19 cellular contexts compared by ENCODE assay signal in genomic region chr16:84574191-84574590, GRCh38. TPM values are rescaled to one million over a fixed set of nuclear protein-coding genes. Genes with fewer than 3 reads are reported as not detected.
DNase-seq lines count a peak whose midpoint lies in the region; ATAC-seq, FAIRE-seq and TF ChIP-seq lines count a peak whose summit lies in the region.
"Had no signal": no experiment of that assay in that cellular context is flagged by ENCODE, and none has a peak within 500 bp of the region (broad histone marks: within the 10 kb centered on the region; RNA-seq: fewer than 3 reads in every experiment).

No MANE protein-coding gene starts in this region.

- H3K4me3 ChIP-seq in OCI-LY3 (ENCODE audit: low read length): peak overlapping the region; percentile 22; the same call in 1 of the 2 replicates
- no peak overlapping the region for H3K4me3 ChIP-seq in effector memory CD4-positive, alpha-beta T cell (ENCODE audit: insufficient read depth, low read depth, low read length, poor library complexity, severe bottlenecking)
- H3K4me3 ChIP-seq: GM23248 had no signal

- CTCF ChIA-PET in activated CD8-positive, alpha-beta T cell treated with anti-CD3 and anti-CD28 coated beads for 36 hours (lab: Charles Lee): no interaction called here
- CTCF ChIA-PET in activated CD8-positive, alpha-beta T cell treated with anti-CD3 and anti-CD28 coated beads, Interleukin-2, amount 10 ng/mL, durations not matched to agents 7 days and 5 days (lab: Charles Lee): no interaction called here
- CTCF ChIA-PET in Calu3 (lab: Charles Lee): interaction anchor here (0.7 kb wide), 1 partner anchor 47 kb away, joined by 3 read pairs; no protein-coding TSS in a partner anchor

- ATAC-seq in activated CD8-positive, alpha-beta T cell treated with anti-CD3 and anti-CD28 coated beads for 36 hours: no peak
- no peak for ATAC-seq in activated CD8-positive, alpha-beta T cell treated with anti-CD3 and anti-CD28 coated beads, Interleukin-2, amount 10 ng/mL, durations not matched to agents 7 days and 5 days
- ATAC-seq: left cardiac atrium, Right ventricle myocardium inferior had no signal

- no peak for DNase-seq in activated CD8-positive, alpha-beta T cell treated with anti-CD3 and anti-CD28 coated beads for 36 hours
- no peak for DNase-seq in activated CD8-positive, alpha-beta T cell treated with anti-CD3 and anti-CD28 coated beads, Interleukin-2, amount 10 ng/mL, durations not matched to agents 7 days and 5 days
- DNase-seq in globus pallidus (ENCODE audit: low spot score): peak; percentile 71
- peak; percentile 47 for DNase-seq in putamen (ENCODE audit: low spot score)
- DNase-seq in Calu3: no peak
- DNase-seq in effector memory CD4-positive, alpha-beta T cell: no peak
- no peak for DNase-seq in GM12892 (ENCODE audit: insufficient read length)
- DNase-seq: activated T-cell treated with anti-CD3 and anti-CD28 coated beads for 4 hours; cerebellar nuclear complex; GM23248; left cardiac atrium; NCI-H1105 treated with DMSO at 0.1 percent for 48 hours; NCI-H226; stimulated activated CD4-positive, alpha-beta T cell treated with anti-CD3 and anti-CD28 coated beads, Interleukin-12 subunit alpha, Interleukin-12 subunit beta, amount 100 ng/mL, for 4 hours; stimulated activated naive CD4-positive, alpha-beta T cell; T-helper 2 cell had no signal

- no peaks in the 10 kb centered on the region for H3K27me3 ChIP-seq in OCI-LY3 (ENCODE audit: low read depth, low read length)
- H3K27me3 ChIP-seq in effector memory CD4-positive, alpha-beta T cell (replicated peaks; ENCODE audit: control insufficient read depth, insufficient read depth, low read length, poor library complexity, severe bottlenecking): no peaks in the 10 kb centered on the region

- H3K4me1 Mint-ChIP-seq in activated CD8-positive, alpha-beta T cell treated with anti-CD3 and anti-CD28 coated beads for 36 hours (ENCODE audit: low read depth): peaks cover 60% of the 10 kb centered on the region
- H3K4me1 Mint-ChIP-seq in activated CD8-positive, alpha-beta T cell treated with anti-CD3 and anti-CD28 coated beads, Interleukin-2, amount 10 ng/mL, durations not matched to agents 7 days and 5 days (ENCODE audit: low read depth): peaks cover 80% of the 10 kb centered on the region
- H3K4me1 Mint-ChIP-seq in Calu3 (ENCODE audit: low read depth, unreplicated experiment): peaks cover 64% of the 10 kb centered on the region

- no peak overlapping the region for H3K9ac ChIP-seq in OCI-LY3 (ENCODE audit: low read length)
- H3K9ac ChIP-seq: GM23248, parathyroid adenoma had no signal

- BruUV-seq in Calu3 (replicated peaks; lab: Mats Ljungman, UMichigan): no TSS peak

- peaks cover 86% of the 10 kb centered on the region for H3K79me2 ChIP-seq in OCI-LY3 (ENCODE audit: low read length)
- H3K79me2 ChIP-seq: parathyroid adenoma had no signal

- TF ChIP-seq POLR2A in GM12892 (IDR thresholded peaks at IDR 0.05; ENCODE audit: low read depth, low read length): no peak

- H4K20me1 ChIP-seq in OCI-LY3 (ENCODE audit: insufficient read depth, low read length): peaks cover 58% of the 10 kb centered on the region

- peaks cover 12% of the 10 kb centered on the region for H3K9me3 Mint-ChIP-seq in activated CD8-positive, alpha-beta T cell treated with anti-CD3 and anti-CD28 coated beads for 36 hours
- peaks cover 3% of the 10 kb centered on the region for H3K9me3 Mint-ChIP-seq in activated CD8-positive, alpha-beta T cell treated with anti-CD3 and anti-CD28 coated beads, Interleukin-2, amount 10 ng/mL, durations not matched to agents 7 days and 5 days (ENCODE audit: insufficient read depth)
- peaks cover 3% of the 10 kb centered on the region for H3K9me3 Mint-ChIP-seq in Calu3 (ENCODE audit: low read depth, unreplicated experiment)

- H3K27me3 Mint-ChIP-seq in activated CD8-positive, alpha-beta T cell treated with anti-CD3 and anti-CD28 coated beads for 36 hours: no peaks in the 10 kb centered on the region
- no peaks in the 10 kb centered on the region for H3K27me3 Mint-ChIP-seq in activated CD8-positive, alpha-beta T cell treated with anti-CD3 and anti-CD28 coated beads, Interleukin-2, amount 10 ng/mL, durations not matched to agents 7 days and 5 days (ENCODE audit: low read depth)
- no peaks in the 10 kb centered on the region for H3K27me3 Mint-ChIP-seq in Calu3 (ENCODE audit: unreplicated experiment)

- POLR2A ChIA-PET in activated CD8-positive, alpha-beta T cell treated with anti-CD3 and anti-CD28 coated beads for 36 hours (lab: Charles Lee): interaction anchor here (0.9 to 1.9 kb wide), 2 partner anchors 13 to 15 kb away, joined by 3 to 4 read pairs; no protein-coding TSS in a partner anchor
- POLR2A ChIA-PET in activated CD8-positive, alpha-beta T cell treated with anti-CD3 and anti-CD28 coated beads, Interleukin-2, amount 10 ng/mL, durations not matched to agents 7 days and 5 days (lab: Charles Lee): no interaction called here

- peaks cover 78% of the 10 kb centered on the region for H3K36me3 Mint-ChIP-seq in activated CD8-positive, alpha-beta T cell treated with anti-CD3 and anti-CD28 coated beads for 36 hours (ENCODE audit: low read depth)
- peaks cover 90% of the 10 kb centered on the region for H3K36me3 Mint-ChIP-seq in activated CD8-positive, alpha-beta T cell treated with anti-CD3 and anti-CD28 coated beads, Interleukin-2, amount 10 ng/mL, durations not matched to agents 7 days and 5 days (ENCODE audit: low read depth)
- H3K36me3 Mint-ChIP-seq in Calu3 (ENCODE audit: insufficient read depth, unreplicated experiment): peaks cover 63% of the 10 kb centered on the region

- no peak for FAIRE-seq in GM12892 (lab: Jason Lieb, UNC)

- peaks cover 53% of the 10 kb centered on the region for H3K36me3 ChIP-seq in OCI-LY3 (replicated peaks; ENCODE audit: low read depth, low read length)
- H3K36me3 ChIP-seq in effector memory CD4-positive, alpha-beta T cell (ENCODE audit: control insufficient read depth, insufficient read depth, low read length): peaks cover 26% of the 10 kb centered on the region

- intact Hi-C loops in activated CD8-positive, alpha-beta T cell treated with anti-CD3 and anti-CD28 coated beads for 36 hours (cut with micrococcal nuclease): no loop called here
- intact Hi-C loops in Calu3 (cut with micrococcal nuclease; ENCODE audit: unreplicated experiment): no loop called here

- H3K27ac Mint-ChIP-seq in activated CD8-positive, alpha-beta T cell treated with anti-CD3 and anti-CD28 coated beads for 36 hours: peak overlapping the region; percentile 24
- H3K27ac Mint-ChIP-seq in activated CD8-positive, alpha-beta T cell treated with anti-CD3 and anti-CD28 coated beads, Interleukin-2, amount 10 ng/mL, durations not matched to agents 7 days and 5 days: no peak overlapping the region
- H3K27ac Mint-ChIP-seq in Calu3 (ENCODE audit: unreplicated experiment): no peak overlapping the region

- H3K4me3 Mint-ChIP-seq in activated CD8-positive, alpha-beta T cell treated with anti-CD3 and anti-CD28 coated beads for 36 hours: no peak overlapping the region
- H3K4me3 Mint-ChIP-seq in activated CD8-positive, alpha-beta T cell treated with anti-CD3 and anti-CD28 coated beads, Interleukin-2, amount 10 ng/mL, durations not matched to agents 7 days and 5 days: no peak overlapping the region
- no peak overlapping the region for H3K4me3 Mint-ChIP-seq in Calu3 (ENCODE audit: low read depth, unreplicated experiment)

- H3K4me2 ChIP-seq in OCI-LY3 (ENCODE audit: low read length): peak overlapping the region; percentile 43

- H2AFZ ChIP-seq in OCI-LY3 (ENCODE audit: low read depth, low read length): no peak overlapping the region
- H2AFZ ChIP-seq: GM23248, parathyroid adenoma had no signal

- H3K27ac ChIP-seq in OCI-LY3 (ENCODE audit: low read length): peak overlapping the region; percentile 37
- no peak overlapping the region for H3K27ac ChIP-seq in effector memory CD4-positive, alpha-beta T cell (ENCODE audit: insufficient read depth, low read length, poor library complexity, severe bottlenecking)
- H3K27ac ChIP-seq: GM23248, parathyroid adenoma had no signal

- no peak for TF ChIP-seq CTCF in activated CD8-positive, alpha-beta T cell treated with anti-CD3 and anti-CD28 coated beads for 36 hours (IDR thresholded peaks at IDR 0.05)
- no peak for TF ChIP-seq CTCF in OCI-LY3 (IDR thresholded peaks at IDR 0.05; ENCODE audit: low read depth, low read length)
- no peak for TF ChIP-seq CTCF in Calu3 (IDR thresholded peaks at IDR 0.05; ENCODE audit: unreplicated experiment)

- peaks cover 84% of the 10 kb centered on the region for H3K4me1 ChIP-seq in OCI-LY3 (ENCODE audit: low read length)
- H3K4me1 ChIP-seq in effector memory CD4-positive, alpha-beta T cell (ENCODE audit: control insufficient read depth, insufficient read depth, low read length, poor library complexity, severe bottlenecking): no peaks in the 10 kb centered on the region
- H3K4me1 ChIP-seq: parathyroid adenoma had no signal

- H3K9me3 ChIP-seq in OCI-LY3 (ENCODE audit: insufficient read depth, low read length): no peaks in the 10 kb centered on the region
- H3K9me3 ChIP-seq in effector memory CD4-positive, alpha-beta T cell (ENCODE audit: control insufficient read depth, low read length): no peaks in the 10 kb centered on the region

RNA-seq across cellular contexts. Expression of gene COTL1, which starts 43.7 kb away (rescaled TPM):
- total RNA-seq in activated CD8-positive, alpha-beta T cell treated with anti-CD3 and anti-CD28 coated beads for 36 hours: 100 to 1,000 TPM; 664 to 677 TPM
- total RNA-seq in activated CD8-positive, alpha-beta T cell treated with anti-CD3 and anti-CD28 coated beads, Interleukin-2, amount 10 ng/mL, durations not matched to agents 7 days and 5 days: 100 to 1,000 TPM; 837 to 887 TPM
- 312 and 343 TPM in 2 replicates for total RNA-seq in Calu3 (2022)
- 375 TPM for polyA plus RNA-seq in GM12892 (2012; ENCODE audit: missing spikeins)

Comparison
In these comparisons a context has a peak if more than half of its experiments do, and no peak if none do; other contexts are left out.
1. DNase-seq: peak in globus pallidus (single experiment) and putamen (single experiment); none in activated CD8-positive, alpha-beta T cell treated with anti-CD3 and anti-CD28 coated beads for 36 hours (single experiment), activated CD8-positive, alpha-beta T cell treated with anti-CD3 and anti-CD28 coated beads, Interleukin-2, amount 10 ng/mL, durations not matched to agents 7 days and 5 days (single experiment), Calu3 (single experiment), effector memory CD4-positive, alpha-beta T cell (0 of 3) and GM12892 (single experiment).